In the genomic region with DNA sequence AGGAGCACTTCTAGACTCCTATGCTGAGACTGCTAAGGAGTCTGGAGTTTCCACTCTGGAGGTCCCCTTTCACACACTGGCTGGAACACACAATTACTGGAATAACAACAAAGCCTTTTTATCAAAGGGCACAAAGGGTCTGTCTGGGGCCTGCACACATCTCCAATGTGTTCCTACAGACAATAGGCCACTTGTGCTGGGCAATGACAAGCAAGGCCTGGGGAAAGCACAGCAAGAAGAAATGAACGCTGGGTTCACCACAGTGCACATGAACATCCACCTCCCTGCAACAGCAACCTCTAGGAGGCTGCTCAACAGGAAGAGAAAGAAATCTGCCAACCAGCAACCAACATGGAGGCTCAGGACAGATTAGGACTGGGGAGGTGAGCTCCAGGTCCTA, we compare ENCODE assay signal across 25 cellular contexts. TPM values are rescaled to one million over a fixed set of nuclear protein-coding genes. Genes with fewer than 3 reads are reported as not detected.
DNase-seq lines count a peak whose midpoint lies in the region; ATAC-seq, FAIRE-seq and TF ChIP-seq lines count a peak whose summit lies in the region.
"Had no signal": no experiment of that assay in that cellular context is flagged by ENCODE, and none has a peak within 500 bp of the region (broad histone marks: within the 10 kb centered on the region; RNA-seq: fewer than 3 reads in every experiment).

No MANE protein-coding gene starts in this region.

- no peak overlapping the region for H3K4me3 ChIP-seq in neuronal stem cell (ENCODE audit: low read length in 2 of 2)
- H3K4me3 ChIP-seq in testis: no peak overlapping the region
- H3K4me3 ChIP-seq in CD4-positive, alpha-beta memory T cell (ENCODE audit: low read length in 2 of 2): no peak overlapping the region
- H3K4me3 ChIP-seq: left ventricle myocardium inferior, mucosa of descending colon had no signal

- no peaks in the 10 kb centered on the region for H3K79me1 ChIP-seq in neuronal stem cell (ENCODE audit: low read depth, low read length)

- no peak overlapping the region for H3K4ac ChIP-seq in neuronal stem cell (ENCODE audit: low read length)

- H3K27me3 ChIP-seq in neuronal stem cell (ENCODE audit: control insufficient read depth in 3 of 3, insufficient read depth in 3 of 3, low read depth in 1 of 3, low read length in 3 of 3) (no peaks in the 10 kb centered on the region), testis (no peaks in the 10 kb centered on the region)
- H3K27me3 ChIP-seq in CD4-positive, alpha-beta memory T cell (ENCODE audit: insufficient read depth, low read length): no peaks in the 10 kb centered on the region
- H3K27me3 ChIP-seq: BE2C had no signal

- peaks cover 4 to 13% of the 10 kb centered on the region in 2 donors for H3K4me1 ChIP-seq in neuronal stem cell (ENCODE audit: control insufficient read depth in 2 of 2, insufficient read depth in 1 of 2, low read depth in 1 of 2, low read length in 2 of 2)
- peaks cover 5% of the 10 kb centered on the region for H3K4me1 ChIP-seq in testis
- H3K4me1 ChIP-seq in CD4-positive, alpha-beta memory T cell (ENCODE audit: insufficient read depth, low read length): no peaks in the 10 kb centered on the region
- H3K4me1 ChIP-seq: BE2C, Caco-2 had no signal

- H3K18ac ChIP-seq in neuronal stem cell (ENCODE audit: low read length): no peak overlapping the region

- H3K9me3 Mint-ChIP-seq in activated T-cell treated with anti-CD3 and anti-CD28 coated beads, Interleukin-2, amount 50 U/mL, for 72 hours: no peaks in the 10 kb centered on the region
- H3K9me3 Mint-ChIP-seq in activated T-cell treated with anti-CD3 and anti-CD28 coated beads, Interleukin-2, amount 50 U/mL, for 4 hours: no peaks in the 10 kb centered on the region
- H3K9me3 Mint-ChIP-seq in CD4-positive, alpha-beta memory T cell: no peaks in the 10 kb centered on the region
- H3K9me3 Mint-ChIP-seq: dendritic cell treated with granulocyte-macrophage colony-stimulating factor and Interleukin-4, amounts not matched to agents 40 ng/mL and 50 ng/mL, for 4 days; nephron progenitor cell had no signal

- H3K36me3 ChIP-seq in neuronal stem cell (replicated peaks in 1 of 2; ENCODE audit: control insufficient read depth in 2 of 2, insufficient read depth in 2 of 2, low read length in 2 of 2): peaks cover 18 to 87% of the 10 kb centered on the region in 2 donors
- H3K36me3 ChIP-seq in testis (ENCODE audit: low read depth, missing control alignments): no peaks in the 10 kb centered on the region
- peaks cover 38% of the 10 kb centered on the region for H3K36me3 ChIP-seq in CD4-positive, alpha-beta memory T cell (ENCODE audit: insufficient read depth, low read length)

- H3K27me3 Mint-ChIP-seq in activated T-cell treated with anti-CD3 and anti-CD28 coated beads, Interleukin-2, amount 50 U/mL, for 72 hours (ENCODE audit: low read depth): no peaks in the 10 kb centered on the region
- no peaks in the 10 kb centered on the region for H3K27me3 Mint-ChIP-seq in activated T-cell treated with anti-CD3 and anti-CD28 coated beads, Interleukin-2, amount 50 U/mL, for 4 hours (ENCODE audit: low read depth)
- no peaks in the 10 kb centered on the region for H3K27me3 Mint-ChIP-seq in CD4-positive, alpha-beta memory T cell
- H3K27me3 Mint-ChIP-seq: activated CD4-positive, alpha-beta T cell treated with anti-CD3 and anti-CD28 coated beads for 36 hours; activated naive CD8-positive, alpha-beta T cell; dendritic cell treated with granulocyte-macrophage colony-stimulating factor and Interleukin-4, amounts not matched to agents 40 ng/mL and 50 ng/mL, for 4 days had no signal

- no peak overlapping the region for H3K9ac ChIP-seq in neuronal stem cell (ENCODE audit: low read depth, low read length, poor library complexity)

- no peak for TF ChIP-seq CTCF in testis (IDR thresholded peaks at IDR 0.05)

- intact Hi-C loops in testis (cut with DNase I; ENCODE audit: low total_unique reads): no loop called here
- intact Hi-C loops in CD4-positive, alpha-beta memory T cell (cut with micrococcal nuclease): no loop called here

- H2AK5ac ChIP-seq in neuronal stem cell (ENCODE audit: low read depth, low read length): no peak overlapping the region

- no peaks in the 10 kb centered on the region for H3K4me1 Mint-ChIP-seq in activated T-cell treated with anti-CD3 and anti-CD28 coated beads, Interleukin-2, amount 50 U/mL, for 72 hours (ENCODE audit: low read depth)
- peaks cover 1% of the 10 kb centered on the region for H3K4me1 Mint-ChIP-seq in activated T-cell treated with anti-CD3 and anti-CD28 coated beads, Interleukin-2, amount 50 U/mL, for 4 hours (ENCODE audit: low read depth)
- H3K4me1 Mint-ChIP-seq in CD4-positive, alpha-beta memory T cell: peaks cover 0 to 2% (median 0%) of the 10 kb centered on the region in 4 donors
- H3K4me1 Mint-ChIP-seq: activated CD4-positive, alpha-beta T cell treated with anti-CD3 and anti-CD28 coated beads for 36 hours; nephron progenitor cell had no signal

- H3K4me2 ChIP-seq in neuronal stem cell (ENCODE audit: insufficient read depth, low read length, poor library complexity, severe bottlenecking): no peak overlapping the region

- H4K8ac ChIP-seq in neuronal stem cell (ENCODE audit: low read depth, low read length): no peak overlapping the region

- H2BK12ac ChIP-seq in neuronal stem cell (ENCODE audit: low read length): no peak overlapping the region

- H2BK120ac ChIP-seq in neuronal stem cell (ENCODE audit: low read depth, low read length): no peak overlapping the region

- WGBS in neuronal stem cell (ENCODE audit: extremely low coverage in 2 of 2, insufficient read length in 2 of 2, insufficient replicate concordance in 1 of 2), 2 donors: no CpG with 5 or more reads among the region's 1 CpG
- 68 to 73% methylated on average over 1 of the region's 1 CpG for WGBS in testis, 2 donors

- no peak for DNase-seq in activated T-cell treated with anti-CD3 and anti-CD28 coated beads, Interleukin-2, amount 50 U/mL, for 72 hours
- DNase-seq in activated T-cell treated with anti-CD3 and anti-CD28 coated beads, Interleukin-2, amount 50 U/mL, for 4 hours: no peak
- peak; percentile 16 to 29 for DNase-seq in frontal cortex (ENCODE audit: low spot score in 2 of 2)
- DNase-seq in neuronal stem cell (ENCODE audit: low spot score): peak; percentile 9
- DNase-seq in testis: peak; percentile 59
- DNase-seq in NAMALWA (ENCODE audit: low spot score): no peak
- DNase-seq in H54 (ENCODE audit: insufficient read length, low spot score): no peak
- no peak for DNase-seq in CD4-positive, alpha-beta memory T cell
- DNase-seq: activated CD4-positive, alpha-beta T cell treated with anti-CD3 and anti-CD28 coated beads for 36 hours; BE2C; Caco-2; left ventricle myocardium inferior; mucosa of descending colon; NCI-H1105 treated with DMSO at 0.1 percent for 48 hours; NCI-H2029 treated with DMSO at 0.1 percent for 48 hours; nephron progenitor cell; PC-3; SIG-M5; stimulated activated CD4-positive, alpha-beta T cell treated with anti-CD3 and anti-CD28 coated beads, Interleukin-2, amount 100 ng/mL, for 48 hours; stimulated activated naive CD8-positive, alpha-beta T cell treated with anti-CD3 and anti-CD28 coated beads, Interleukin-15, Interleukin-2, amounts not matched to agents 100 U/mL and 50 U/mL, for 24 hours; T-helper 1 cell; trophoblast cell had no signal

- H3K9me3 ChIP-seq in neuronal stem cell (replicated peaks in 1 of 2; ENCODE audit: control insufficient read depth in 2 of 2, insufficient read depth in 1 of 2, low read depth in 1 of 2, low read length in 2 of 2): no peaks in the 10 kb centered on the region
- H3K9me3 ChIP-seq in testis: no peaks in the 10 kb centered on the region
- no peaks in the 10 kb centered on the region for H3K9me3 ChIP-seq in CD4-positive, alpha-beta memory T cell (ENCODE audit: control insufficient read depth in 1 of 2, low read length in 2 of 2)
- H3K9me3 ChIP-seq: BE2C, Caco-2, left ventricle myocardium inferior, mucosa of descending colon had no signal

- CTCF ChIA-PET in CD4-positive, alpha-beta memory T cell (lab: Charles Lee; ENCODE audit: partially characterized antibody): no interaction called here

- no peak overlapping the region for H2AFZ ChIP-seq in neuronal stem cell (ENCODE audit: low read length)

- H4K91ac ChIP-seq in neuronal stem cell (ENCODE audit: low read depth, low read length, poor library complexity): no peak overlapping the region

- H3K36me3 Mint-ChIP-seq in activated T-cell treated with anti-CD3 and anti-CD28 coated beads, Interleukin-2, amount 50 U/mL, for 72 hours (ENCODE audit: insufficient read depth in 2 of 2): peaks cover 6 to 37% of the 10 kb centered on the region in 2 donors
- H3K36me3 Mint-ChIP-seq in activated T-cell treated with anti-CD3 and anti-CD28 coated beads, Interleukin-2, amount 50 U/mL, for 4 hours (ENCODE audit: insufficient read depth): peaks cover 27% of the 10 kb centered on the region
- peaks cover 42 to 62% of the 10 kb centered on the region in 2 donors for H3K36me3 Mint-ChIP-seq in CD4-positive, alpha-beta memory T cell

- POLR2A ChIA-PET in CD4-positive, alpha-beta memory T cell (lab: Charles Lee; ENCODE audit: partially characterized antibody): no interaction called here

- H3K4me3 Mint-ChIP-seq in activated T-cell treated with anti-CD3 and anti-CD28 coated beads, Interleukin-2, amount 50 U/mL, for 72 hours: no peak overlapping the region
- H3K4me3 Mint-ChIP-seq in activated T-cell treated with anti-CD3 and anti-CD28 coated beads, Interleukin-2, amount 50 U/mL, for 4 hours: no peak overlapping the region
- H3K4me3 Mint-ChIP-seq in CD4-positive, alpha-beta memory T cell: no peak overlapping the region
- H3K4me3 Mint-ChIP-seq: activated CD4-positive, alpha-beta T cell treated with anti-CD3 and anti-CD28 coated beads for 36 hours; activated naive CD8-positive, alpha-beta T cell; dendritic cell treated with granulocyte-macrophage colony-stimulating factor and Interleukin-4, amounts not matched to agents 40 ng/mL and 50 ng/mL, for 4 days; nephron progenitor cell had no signal

- TF ChIP-seq POLR2A in testis (IDR thresholded peaks at IDR 0.05) (no peak), H54 (IDR thresholded peaks at IDR 0.05; ENCODE audit: low read depth, low read length) (no peak)

- no peak overlapping the region for H2BK5ac ChIP-seq in neuronal stem cell (ENCODE audit: low read length)

- no peak for ATAC-seq in activated T-cell treated with anti-CD3 and anti-CD28 coated beads, Interleukin-2, amount 50 U/mL, for 72 hours (replicated peaks in 1 of 2)
- no peak for ATAC-seq in activated T-cell treated with anti-CD3 and anti-CD28 coated beads, Interleukin-2, amount 50 U/mL, for 4 hours
- ATAC-seq: activated CD4-positive, alpha-beta T cell treated with anti-CD3 and anti-CD28 coated beads for 36 hours; mucosa of descending colon; PC-3; stimulated activated naive CD8-positive, alpha-beta T cell treated with anti-CD3 and anti-CD28 coated beads, Interleukin-15, Interleukin-2, amounts not matched to agents 100 U/mL and 50 U/mL, for 24 hours had no signal

- H2BK15ac ChIP-seq in neuronal stem cell (ENCODE audit: low read length): no peak overlapping the region

- H3K27ac ChIP-seq in neuronal stem cell (replicated peaks; ENCODE audit: low read length) (peak overlapping the region; percentile 20), testis (peak overlapping the region in 1 of 2 donors; percentile 57)
- H3K27ac ChIP-seq in CD4-positive, alpha-beta memory T cell (ENCODE audit: low read depth, low read length): no peak overlapping the region

- H3K23ac ChIP-seq in neuronal stem cell (ENCODE audit: low read depth, low read length, poor library complexity): no peak overlapping the region

- H3K14ac ChIP-seq in neuronal stem cell (ENCODE audit: low read length): no peak overlapping the region

- FAIRE-seq in frontal cortex (lab: Jason Lieb, UNC) (no peak), H54 (lab: Jason Lieb, UNC) (no peak)
- FAIRE-seq: A204.1 had no signal

- peak overlapping the region; percentile 27 for H3K27ac Mint-ChIP-seq in activated T-cell treated with anti-CD3 and anti-CD28 coated beads, Interleukin-2, amount 50 U/mL, for 72 hours
- H3K27ac Mint-ChIP-seq in CD4-positive, alpha-beta memory T cell: no peak overlapping the region
- H3K27ac Mint-ChIP-seq: activated CD4-positive, alpha-beta T cell treated with anti-CD3 and anti-CD28 coated beads for 36 hours; activated naive CD8-positive, alpha-beta T cell; dendritic cell treated with granulocyte-macrophage colony-stimulating factor and Interleukin-4, amounts not matched to agents 40 ng/mL and 50 ng/mL, for 4 days; nephron progenitor cell had no signal

RNA-seq across cellular contexts. Expression of gene TRPC4AP, which starts 43.9 kb away (rescaled TPM):
- total RNA-seq in activated T-cell treated with anti-CD3 and anti-CD28 coated beads, Interleukin-2, amount 50 U/mL, for 72 hours: 10 to 100 TPM; 72.8 to 78.6 TPM
- 10 to 100 TPM; 46.2 to 49.7 (median 47.2) TPM for total RNA-seq in activated T-cell treated with anti-CD3 and anti-CD28 coated beads, Interleukin-2, amount 50 U/mL, for 4 hours
- 52.2 TPM for total RNA-seq in frontal cortex
- polyA plus RNA-seq in neuronal stem cell (2013, experiment 1 of 2): 44.5 TPM
- 44.4 TPM for polyA plus RNA-seq in neuronal stem cell (2013, experiment 2 of 2)
- 10 to 100 TPM; 76.6 to 78.4 TPM for total RNA-seq in testis
- polyA plus RNA-seq in testis (ENCODE audit: insufficient read depth, low read depth, low replicate concordance): 68.8 TPM
- 10 to 100 TPM; 61.2 to 63.0 TPM for total RNA-seq in CD4-positive, alpha-beta memory T cell
- polyA plus RNA-seq in CD4-positive, alpha-beta memory T cell: 10 to 100 TPM; 64.5 to 81.6 TPM

Comparison
In these comparisons a context has a peak if more than half of its experiments do, and no peak if none do; other contexts are left out.
1. DNase-seq: peak in frontal cortex (2 of 2), neuronal stem cell (single experiment) and testis (single experiment); none in activated T-cell treated with anti-CD3 and anti-CD28 coated beads, Interleukin-2, amount 50 U/mL, for 72 hours (0 of 2), activated T-cell treated with anti-CD3 and anti-CD28 coated beads, Interleukin-2, amount 50 U/mL, for 4 hours (single experiment), NAMALWA (single experiment), H54 (single experiment) and CD4-positive, alpha-beta memory T cell (0 of 5).